11 cellular contexts compared by ENCODE assay signal in the genomic region with DNA sequence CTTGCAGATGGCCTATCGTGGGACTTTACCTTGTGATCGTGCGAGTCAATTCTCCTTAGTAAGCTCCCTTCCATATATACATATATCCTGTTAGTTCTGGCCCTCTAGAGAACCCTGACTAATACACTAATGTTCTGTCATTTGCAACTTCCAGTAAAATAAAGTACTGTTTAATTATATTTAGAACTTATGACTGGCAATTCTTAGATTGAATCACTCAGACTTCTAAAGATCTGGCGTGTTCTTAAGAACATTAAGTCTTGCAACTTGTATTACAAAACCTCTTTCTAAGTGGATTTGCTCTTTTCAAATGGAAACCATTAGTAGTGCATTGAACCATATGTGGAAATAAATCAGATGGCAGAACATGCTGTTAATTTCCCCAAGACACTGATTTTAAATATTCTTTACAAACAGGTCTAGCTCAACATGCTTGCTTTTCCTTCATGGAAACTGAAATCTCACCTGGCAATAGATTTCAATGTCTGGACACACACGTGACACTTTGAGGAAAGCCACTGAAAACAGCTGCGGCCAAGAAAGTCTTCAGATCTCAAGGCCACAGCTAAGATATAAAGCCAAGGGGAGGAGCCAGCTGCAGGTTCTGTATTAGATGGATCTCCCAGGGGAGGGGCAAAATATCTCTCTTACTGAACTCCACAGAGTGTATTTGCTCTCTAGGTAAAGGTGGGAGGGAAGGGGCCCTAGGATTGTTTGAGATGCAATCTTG. TPM values are rescaled to one million over a fixed set of nuclear protein-coding genes. Genes with fewer than 3 reads are reported as not detected.
DNase-seq lines count a peak whose midpoint lies in the region; ATAC-seq and TF ChIP-seq lines count a peak whose summit lies in the region.
"Had no signal": no experiment of that assay in that cellular context is flagged by ENCODE, and none has a peak within 500 bp of the region (broad histone marks: within the 10 kb centered on the region; RNA-seq: fewer than 3 reads in every experiment).

No MANE protein-coding gene starts in this region.

- H3K9me3 Mint-ChIP-seq in stimulated activated naive CD8-positive, alpha-beta T cell treated with anti-CD3 and anti-CD28 coated beads, Interleukin-15, amount 100 ng/mL, for 72 hours = no peaks in the 10 kb centered on the region
- no peaks in the 10 kb centered on the region for H3K9me3 Mint-ChIP-seq in T-helper 2 cell treated with Interferon-gamma antibody and Interleukin-4, amounts not matched to agents 5 μg/mL and 100 μg/mL, for 36 hours

- no peaks in the 10 kb centered on the region for H3K36me3 Mint-ChIP-seq in T-helper 2 cell treated with Interferon-gamma antibody and Interleukin-4, amounts not matched to agents 5 μg/mL and 100 μg/mL, for 36 hours (ENCODE audit: low read depth)

- H3K27ac Mint-ChIP-seq in stimulated activated naive CD8-positive, alpha-beta T cell treated with anti-CD3 and anti-CD28 coated beads, Interleukin-15, amount 100 ng/mL, for 72 hours = no peak overlapping the region
- H3K27ac Mint-ChIP-seq in T-helper 2 cell treated with Interferon-gamma antibody and Interleukin-4, amounts not matched to agents 5 μg/mL and 100 μg/mL, for 36 hours = no peak overlapping the region

- 53% methylated on average over 6 of the region's 6 CpGs for WGBS in suprapubic skin

- H3K4me1 ChIP-seq in suprapubic skin = peaks cover 32% of the 10 kb centered on the region
- H3K4me1 ChIP-seq: left lung had no signal

- H3K27me3 ChIP-seq in suprapubic skin = no peaks in the 10 kb centered on the region
- H3K27me3 ChIP-seq: left lung had no signal

- TF ChIP-seq POLR2A in suprapubic skin (IDR thresholded peaks at IDR 0.05) = no peak

- peaks cover 17% of the 10 kb centered on the region for H3K4me1 Mint-ChIP-seq in stimulated activated naive CD8-positive, alpha-beta T cell treated with anti-CD3 and anti-CD28 coated beads, Interleukin-15, amount 100 ng/mL, for 72 hours
- H3K4me1 Mint-ChIP-seq in T-helper 2 cell treated with Interferon-gamma antibody and Interleukin-4, amounts not matched to agents 5 μg/mL and 100 μg/mL, for 36 hours (ENCODE audit: low read depth) = peaks cover 19% of the 10 kb centered on the region

- no peak for DNase-seq in stimulated activated naive CD8-positive, alpha-beta T cell treated with anti-CD3 and anti-CD28 coated beads, Interleukin-15, Interleukin-2, amounts not matched to agents 100 U/mL and 50 U/mL, for 24 hours
- no peak for DNase-seq in stimulated activated naive CD8-positive, alpha-beta T cell treated with anti-CD3 and anti-CD28 coated beads, Interleukin-15, amount 100 ng/mL, for 72 hours
- DNase-seq in SK-N-DZ (ENCODE audit: low spot score) (peak; percentile 16), suprapubic skin (ENCODE audit: low spot score in 2 of 2) (no peak), cerebellar nuclear complex (lab: John Stamatoyannopoulos, UW) (no peak), nucleus accumbens (lab: John Stamatoyannopoulos, UW) (no peak)
- DNase-seq in T-helper 2 cell treated with Interferon-gamma antibody and Interleukin-4, amounts not matched to agents 5 μg/mL and 100 μg/mL, for 36 hours (ENCODE audit: low spot score) = no peak
- DNase-seq: COR-L47, left lung, Right ventricle myocardium superior had no signal

- H3K9me3 ChIP-seq in suprapubic skin = no peaks in the 10 kb centered on the region
- H3K9me3 ChIP-seq: left lung had no signal

- peak overlapping the region; percentile 18 for H3K27ac ChIP-seq in suprapubic skin
- H3K27ac ChIP-seq: left lung had no signal

- TF ChIP-seq CTCF in suprapubic skin (IDR thresholded peaks at IDR 0.05) = no peak

- ATAC-seq in stimulated activated naive CD8-positive, alpha-beta T cell treated with anti-CD3 and anti-CD28 coated beads, Interleukin-15, Interleukin-2, amounts not matched to agents 100 U/mL and 50 U/mL, for 24 hours = peak; percentile 53
- no peak for ATAC-seq in stimulated activated naive CD8-positive, alpha-beta T cell treated with anti-CD3 and anti-CD28 coated beads, Interleukin-15, amount 100 ng/mL, for 72 hours
- ATAC-seq in HG03045 (IDR thresholded peaks at IDR 0.05; ENCODE audit: unreplicated experiment) = peak; percentile 49
- ATAC-seq: left lung had no signal

- no peak overlapping the region for H3K4me3 ChIP-seq in suprapubic skin
- H3K4me3 ChIP-seq: left lung had no signal

- TF ChIP-seq EP300 in suprapubic skin (IDR thresholded peaks at IDR 0.05) = no peak

- no peak overlapping the region for H3K4me3 Mint-ChIP-seq in stimulated activated naive CD8-positive, alpha-beta T cell treated with anti-CD3 and anti-CD28 coated beads, Interleukin-15, amount 100 ng/mL, for 72 hours
- no peak overlapping the region for H3K4me3 Mint-ChIP-seq in T-helper 2 cell treated with Interferon-gamma antibody and Interleukin-4, amounts not matched to agents 5 μg/mL and 100 μg/mL, for 36 hours

- no peaks in the 10 kb centered on the region for H3K36me3 ChIP-seq in suprapubic skin
- H3K36me3 ChIP-seq: left lung had no signal

- H3K27me3 Mint-ChIP-seq in stimulated activated naive CD8-positive, alpha-beta T cell treated with anti-CD3 and anti-CD28 coated beads, Interleukin-15, amount 100 ng/mL, for 72 hours = peaks cover 8% of the 10 kb centered on the region
- H3K27me3 Mint-ChIP-seq in T-helper 2 cell treated with Interferon-gamma antibody and Interleukin-4, amounts not matched to agents 5 μg/mL and 100 μg/mL, for 36 hours (ENCODE audit: low read depth) = peaks cover 2% of the 10 kb centered on the region

RNA-seq across cellular contexts. Expression of a gene that starts 50.6 kb away (rescaled TPM):
- polyA plus RNA-seq in SK-N-DZ (2014; cell fraction: cytosol; rRNA removed) = 52.4 and 54.7 TPM in 2 replicates
- 19.4 and 33.2 TPM in 2 replicates for polyA plus RNA-seq in SK-N-DZ (2014; cell fraction: nucleus; rRNA removed)
- total RNA-seq in suprapubic skin = 10 to 100 TPM; 18.5 to 27.3 (median 23.8) TPM
- total RNA-seq: Right ventricle myocardium superior had no signal
